1 cellular context compared by ENCODE assay signal in genomic region chr19:51274037-51274370, GRCh38.
TF ChIP-seq lines count a peak whose summit lies in the region.

No MANE protein-coding gene starts in this region.

TF ChIP-seq in H1, 55 proteins besides CTCF, POLR2A, EP300 and RAD21:
- TF ChIP-seq NRF1 (IDR thresholded peaks at IDR 0.05; ENCODE audit: low read depth, low read length) (no peak), POLR2AphosphoS5 (IDR thresholded peaks at IDR 0.05; ENCODE audit: low read depth, low read length) (no peak), NANOG (IDR thresholded peaks at IDR 0.05; ENCODE audit: insufficient read depth, low read depth, low read length, poor library complexity, severe bottlenecking) (no peak), SIN3A (conservative IDR thresholded peaks at IDR 0.05 in 1 of 2, IDR thresholded peaks at IDR 0.05 in 1 of 2; ENCODE audit: low read depth in 1 of 2, low read length in 2 of 2) (no peak), EGR1 (IDR thresholded peaks at IDR 0.05; ENCODE audit: borderline replicate concordance, low read depth, low read length) (no peak), MAFK (IDR thresholded peaks at IDR 0.05; ENCODE audit: low read depth, low read length) (no peak), ATF2 (IDR thresholded peaks at IDR 0.05; ENCODE audit: low read length) (no peak)
